In the genomic region with DNA sequence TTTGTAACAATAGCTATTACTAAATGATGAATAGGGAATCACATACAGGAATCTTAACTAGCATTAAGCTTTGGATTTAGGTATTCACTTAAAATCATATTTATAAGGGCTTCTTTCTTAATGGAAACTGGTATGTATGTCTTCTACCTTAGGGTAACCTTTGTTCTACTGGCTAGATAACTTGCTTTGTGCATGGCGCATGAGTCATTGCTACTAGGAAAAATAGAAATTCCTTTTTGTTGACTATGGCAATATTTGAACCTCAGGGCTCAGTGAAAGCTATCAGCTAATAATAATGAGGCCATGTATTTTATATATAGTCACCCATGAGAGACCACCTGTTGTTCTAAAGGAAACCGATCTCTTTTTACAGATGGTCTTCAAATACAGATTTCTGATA, we compare ENCODE assay signal across 17 cellular contexts.
DNase-seq lines count a peak whose midpoint lies in the region; ATAC-seq and TF ChIP-seq lines count a peak whose summit lies in the region.
"Had no signal": no experiment of that assay in that cellular context is flagged by ENCODE, and none has a peak within 500 bp of the region (broad histone marks: within the 10 kb centered on the region; RNA-seq: fewer than 3 reads in every experiment).

No MANE protein-coding gene starts in this region.

- H3K9me3 Mint-ChIP-seq in activated T-cell treated with anti-CD3 and anti-CD28 coated beads, Interleukin-2, amount 50 U/mL, for 24 hours: no peaks in the 10 kb centered on the region
- H3K9me3 Mint-ChIP-seq: activated CD4-positive, alpha-beta T cell treated with anti-CD3 and anti-CD28 coated beads, Interleukin-2, amount 10 ng/mL, durations not matched to agents 7 days and 5 days; activated naive CD4-positive, alpha-beta T cell treated with anti-CD3 and anti-CD28 coated beads, Interleukin-2, amount 50 U/mL, for 72 hours; naive thymus-derived CD8-positive, alpha-beta T cell; stimulated activated effector memory CD8-positive, alpha-beta T cell treated with anti-CD3 and anti-CD28 coated beads, Interleukin-12 subunit alpha, Interleukin-12 subunit beta, amount 100 ng/mL, for 72 hours had no signal

- 96 to 99% methylated on average over 2 of the region's 2 CpGs for WGBS in heart right ventricle, 2 donors

- peaks cover 16% of the 10 kb centered on the region for H3K4me1 ChIP-seq in cardiac muscle cell (ENCODE audit: low read depth)
- H3K4me1 ChIP-seq in heart right ventricle: peaks cover 0 to 13% (median 6%) of the 10 kb centered on the region in 9 donors

- H3K27ac Mint-ChIP-seq in activated T-cell treated with anti-CD3 and anti-CD28 coated beads, Interleukin-2, amount 50 U/mL, for 24 hours: no peak overlapping the region
- H3K27ac Mint-ChIP-seq: activated CD4-positive, alpha-beta T cell treated with anti-CD3 and anti-CD28 coated beads, Interleukin-2, amount 10 ng/mL, durations not matched to agents 7 days and 5 days; activated naive CD4-positive, alpha-beta T cell treated with anti-CD3 and anti-CD28 coated beads, Interleukin-2, amount 50 U/mL, for 72 hours; stimulated activated effector memory CD8-positive, alpha-beta T cell treated with anti-CD3 and anti-CD28 coated beads, Interleukin-12 subunit alpha, Interleukin-12 subunit beta, amount 100 ng/mL, for 72 hours had no signal

- in situ Hi-C loops in astrocyte of the cerebellum (cut with HindIII; ENCODE audit: low sequenced_read_pairs): no loop called here

- H3K27me3 Mint-ChIP-seq in activated T-cell treated with anti-CD3 and anti-CD28 coated beads, Interleukin-2, amount 50 U/mL, for 24 hours: no peaks in the 10 kb centered on the region
- H3K27me3 Mint-ChIP-seq: activated CD4-positive, alpha-beta T cell treated with anti-CD3 and anti-CD28 coated beads, Interleukin-2, amount 10 ng/mL, durations not matched to agents 7 days and 5 days; naive thymus-derived CD8-positive, alpha-beta T cell had no signal

- ATAC-seq in heart right ventricle: no peak
- ATAC-seq: activated naive CD4-positive, alpha-beta T cell treated with anti-CD3 and anti-CD28 coated beads, Interleukin-2, amount 50 U/mL, for 72 hours; naive thymus-derived CD8-positive, alpha-beta T cell; stimulated activated effector memory CD8-positive, alpha-beta T cell treated with anti-CD3 and anti-CD28 coated beads, Interleukin-12 subunit alpha, Interleukin-12 subunit beta, amount 100 ng/mL, for 72 hours had no signal

- H3K27me3 ChIP-seq in cardiac muscle cell: no peaks in the 10 kb centered on the region
- H3K27me3 ChIP-seq in heart right ventricle: no peaks in the 10 kb centered on the region
- H3K27me3 ChIP-seq in kidney epithelial cell (ENCODE audit: control insufficient read depth, insufficient read depth, low read length): no peaks in the 10 kb centered on the region

- H3K9me3 ChIP-seq in cardiac muscle cell (ENCODE audit: low read depth) (no peaks in the 10 kb centered on the region), heart right ventricle (no peaks in the 10 kb centered on the region)

- no peak overlapping the region for H3K4me3 ChIP-seq in cardiac muscle cell
- H3K4me3 ChIP-seq in heart right ventricle: no peak overlapping the region
- no peak overlapping the region for H3K4me3 ChIP-seq in astrocyte of the cerebellum (ENCODE audit: low read depth, low read length)
- no peak overlapping the region for H3K4me3 ChIP-seq in kidney epithelial cell (ENCODE audit: low read depth, low read length)
- H3K4me3 ChIP-seq in coronary artery: no peak overlapping the region

- no peaks in the 10 kb centered on the region for H3K36me3 ChIP-seq in cardiac muscle cell
- peaks cover 0 to 6% (median 0%) of the 10 kb centered on the region in 9 donors for H3K36me3 ChIP-seq in heart right ventricle
- no peaks in the 10 kb centered on the region for H3K36me3 ChIP-seq in kidney epithelial cell (ENCODE audit: control insufficient read depth, insufficient read depth, low read length)

- H3K4me3 Mint-ChIP-seq in activated T-cell treated with anti-CD3 and anti-CD28 coated beads, Interleukin-2, amount 50 U/mL, for 24 hours: no peak overlapping the region
- H3K4me3 Mint-ChIP-seq: activated CD4-positive, alpha-beta T cell treated with anti-CD3 and anti-CD28 coated beads, Interleukin-2, amount 10 ng/mL, durations not matched to agents 7 days and 5 days; naive thymus-derived CD8-positive, alpha-beta T cell; stimulated activated effector memory CD8-positive, alpha-beta T cell treated with anti-CD3 and anti-CD28 coated beads, Interleukin-12 subunit alpha, Interleukin-12 subunit beta, amount 100 ng/mL, for 72 hours had no signal

- intact Hi-C loops in heart right ventricle (cut with DNase I): loop anchor here in 5 of 10 donors (5.0 to 10.0 kb wide), 3 partner anchors 121 to 1001 kb away; no protein-coding TSS in a partner anchor

- TF ChIP-seq CTCF in cardiac muscle cell (IDR thresholded peaks at IDR 0.05; ENCODE audit: low read depth, low read length) (no peak), heart right ventricle (IDR thresholded peaks at IDR 0.05) (no peak), astrocyte of the cerebellum (IDR thresholded peaks at IDR 0.05; ENCODE audit: low read depth, low read length, missing control alignments) (no peak), kidney epithelial cell (IDR thresholded peaks at IDR 0.05; ENCODE audit: insufficient read depth, low read length, poor library complexity, severe bottlenecking) (no peak), coronary artery (IDR thresholded peaks at IDR 0.05) (no peak)

- H3K4me1 Mint-ChIP-seq in activated T-cell treated with anti-CD3 and anti-CD28 coated beads, Interleukin-2, amount 50 U/mL, for 24 hours (ENCODE audit: low read depth): peaks cover 7% of the 10 kb centered on the region
- H3K4me1 Mint-ChIP-seq: activated CD4-positive, alpha-beta T cell treated with anti-CD3 and anti-CD28 coated beads, Interleukin-2, amount 10 ng/mL, durations not matched to agents 7 days and 5 days had no signal

- peak overlapping the region; percentile 65 for H3K27ac ChIP-seq in cardiac muscle cell
- H3K27ac ChIP-seq in heart right ventricle: no peak overlapping the region
- no peak overlapping the region for H3K27ac ChIP-seq in coronary artery

- no peaks in the 10 kb centered on the region for H3K36me3 Mint-ChIP-seq in activated T-cell treated with anti-CD3 and anti-CD28 coated beads, Interleukin-2, amount 50 U/mL, for 24 hours (ENCODE audit: low read depth)
- H3K36me3 Mint-ChIP-seq: activated naive CD4-positive, alpha-beta T cell treated with anti-CD3 and anti-CD28 coated beads, Interleukin-2, amount 50 U/mL, for 72 hours; stimulated activated effector memory CD8-positive, alpha-beta T cell treated with anti-CD3 and anti-CD28 coated beads, Interleukin-12 subunit alpha, Interleukin-12 subunit beta, amount 100 ng/mL, for 72 hours had no signal

- DNase-seq in cardiac muscle cell (ENCODE audit: low read depth in 1 of 2, low spot score in 1 of 2): peak in 1 of 2 donors; percentile 64
- DNase-seq in heart right ventricle: no peak
- DNase-seq in astrocyte of the cerebellum (ENCODE audit: low read depth): peak; percentile 29
- peak; percentile 41 for DNase-seq in kidney epithelial cell (ENCODE audit: low read depth)
- DNase-seq in activated naive CD4-positive, alpha-beta T cell (lab: John Stamatoyannopoulos, UW): no peak
- DNase-seq in activated T-cell treated with anti-CD3 and anti-CD28 coated beads, Interleukin-2, amount 50 U/mL, for 24 hours: no peak
- no peak for DNase-seq in iPS-NIHi11 (ENCODE audit: low spot score)
- DNase-seq in coronary artery (ENCODE audit: low spot score): no peak
- DNase-seq: 8988T; activated CD4-positive, alpha-beta T cell treated with anti-CD3 and anti-CD28 coated beads, Interleukin-2, amount 10 ng/mL, durations not matched to agents 7 days and 5 days; DMS79; effector CD8-positive, alpha-beta T cell; naive thymus-derived CD8-positive, alpha-beta T cell; NCI-H1092 treated with DMSO at 0.1 percent for 48 hours; NCI-H526 had no signal

Comparison
In these comparisons a context has a peak if more than half of its experiments do, and no peak if none do; other contexts are left out.
1. DNase-seq: peak in astrocyte of the cerebellum (single experiment) and kidney epithelial cell (single experiment); none in heart right ventricle (0 of 2), activated naive CD4-positive, alpha-beta T cell (0 of 4), activated T-cell treated with anti-CD3 and anti-CD28 coated beads, Interleukin-2, amount 50 U/mL, for 24 hours (single experiment), iPS-NIHi11 (single experiment) and coronary artery (single experiment).